26 cellular contexts compared by ENCODE assay signal in the genomic region with DNA sequence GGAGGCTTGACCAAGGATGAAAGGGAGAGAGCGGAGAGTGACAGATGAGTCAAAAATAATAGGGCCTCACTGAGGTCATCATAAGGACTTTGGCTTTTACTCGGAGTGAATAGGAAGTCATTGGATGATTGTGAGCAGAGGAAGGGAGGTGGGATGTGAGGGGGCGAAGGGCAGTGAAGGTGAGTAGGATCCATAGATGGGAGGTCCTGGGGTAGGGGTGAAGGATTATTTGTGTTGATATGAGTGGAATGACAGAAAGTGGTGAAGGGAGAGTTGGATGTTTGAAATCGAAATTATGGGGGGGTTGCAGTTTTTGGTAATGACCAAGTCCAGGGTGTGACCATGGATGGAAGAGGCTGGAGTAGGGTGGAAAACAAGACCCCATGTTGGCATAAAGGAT.
"Had no signal": no experiment of that assay in that cellular context is flagged by ENCODE, and none has a peak within 500 bp of the region (broad histone marks: within the 10 kb centered on the region; RNA-seq: fewer than 3 reads in every experiment).

No MANE protein-coding gene starts in this region.

- H2AFZ ChIP-seq: hepatocyte, neural progenitor cell had no signal

- H3K4me2 ChIP-seq: hepatocyte, neural progenitor cell had no signal

- H3K4me3 ChIP-seq: hepatocyte, left ventricle myocardium inferior, lung, neural progenitor cell, ovary, right atrium auricular region, skin epidermis, spleen, suprapubic skin, thoracic aorta, tibial artery, upper lobe of right lung had no signal

- H3K9me3 ChIP-seq: left ventricle myocardium inferior, ovary, right atrium auricular region, spleen, suprapubic skin, thoracic aorta, tibial artery, upper lobe of right lung had no signal

- H3K9me3 Mint-ChIP-seq: mesothelial cell of epicardium; naive B cell; natural killer cell; nephron progenitor cell; neural progenitor cell; stimulated activated effector memory CD8-positive, alpha-beta T cell treated with anti-CD3 and anti-CD28 coated beads, Interleukin-12 subunit alpha, Interleukin-12 subunit beta, amount 100 ng/mL, for 72 hours; stimulated activated naive CD8-positive, alpha-beta T cell treated with anti-CD3 and anti-CD28 coated beads, Interleukin-15, Interleukin-2, amounts not matched to agents 100 ng/mL and 50 ng/mL, for 24 hours had no signal

- H3K27me3 ChIP-seq: hepatocyte, neural progenitor cell, ovary, right atrium auricular region, spleen, suprapubic skin, tibial artery, upper lobe of right lung had no signal

- ATAC-seq: natural killer cell; sciatic nerve; stimulated activated effector memory CD8-positive, alpha-beta T cell treated with anti-CD3 and anti-CD28 coated beads, Interleukin-12 subunit alpha, Interleukin-12 subunit beta, amount 100 ng/mL, for 72 hours; upper lobe of right lung had no signal

- H3K27ac Mint-ChIP-seq: mesothelial cell of epicardium; natural killer cell; nephron progenitor cell; neural progenitor cell; progenitor cell of endocrine pancreas; stimulated activated effector memory CD8-positive, alpha-beta T cell treated with anti-CD3 and anti-CD28 coated beads, Interleukin-12 subunit alpha, Interleukin-12 subunit beta, amount 100 ng/mL, for 72 hours; stimulated activated naive CD8-positive, alpha-beta T cell treated with anti-CD3 and anti-CD28 coated beads, Interleukin-15, Interleukin-2, amounts not matched to agents 100 ng/mL and 50 ng/mL, for 24 hours had no signal

- H3K27ac ChIP-seq: hepatocyte, left ventricle myocardium inferior, neural progenitor cell, ovary, right atrium auricular region, skin epidermis, suprapubic skin, thoracic aorta, tibial artery, upper lobe of right lung had no signal

- H3K4me1 ChIP-seq: left ventricle myocardium inferior, neural progenitor cell, right atrium auricular region, suprapubic skin, tibial artery, upper lobe of right lung had no signal

- H3K27me3 Mint-ChIP-seq: naive B cell; progenitor cell of endocrine pancreas; stimulated activated naive CD8-positive, alpha-beta T cell treated with anti-CD3 and anti-CD28 coated beads, Interleukin-15, Interleukin-2, amounts not matched to agents 100 ng/mL and 50 ng/mL, for 24 hours had no signal

- H3K9ac ChIP-seq: neural progenitor cell had no signal

- H3K4me3 Mint-ChIP-seq: mesothelial cell of epicardium; natural killer cell; nephron progenitor cell; neural progenitor cell; stimulated activated effector memory CD8-positive, alpha-beta T cell treated with anti-CD3 and anti-CD28 coated beads, Interleukin-12 subunit alpha, Interleukin-12 subunit beta, amount 100 ng/mL, for 72 hours; stimulated activated naive CD8-positive, alpha-beta T cell treated with anti-CD3 and anti-CD28 coated beads, Interleukin-15, Interleukin-2, amounts not matched to agents 100 ng/mL and 50 ng/mL, for 24 hours had no signal

- H3K36me3 ChIP-seq: neural progenitor cell, ovary, thoracic aorta had no signal

- H3K4me1 Mint-ChIP-seq: mesothelial cell of epicardium; nephron progenitor cell; neural progenitor cell; stimulated activated effector memory CD8-positive, alpha-beta T cell treated with anti-CD3 and anti-CD28 coated beads, Interleukin-12 subunit alpha, Interleukin-12 subunit beta, amount 100 ng/mL, for 72 hours had no signal

- FAIRE-seq: urothelium cell line had no signal

- H3K79me2 ChIP-seq: hepatocyte had no signal

- DNase-seq: islet precursor cell; left ventricle myocardium inferior; mesendoderm; naive B cell; natural killer cell; nephron progenitor cell; ovary; spleen; stimulated activated CD4-positive, alpha-beta T cell treated with anti-CD3 and anti-CD28 coated beads, Interleukin-4, amount 100 ng/mL, for 24 hours; stimulated activated naive CD4-positive, alpha-beta T cell; tibial artery; trophoblast cell; upper lobe of right lung had no signal
